1 cellular context compared by ENCODE assay signal in genomic region chr6:8435093-8435844, GRCh38.
TF ChIP-seq lines count a peak whose summit lies in the region.

Gene SLC35B3, minus strand, starts transcription at chr6:8435545.

TF ChIP-seq in K562, 482 proteins besides CTCF, POLR2A, EP300 and RAD21 (continued from another document and continues in another):
- TF ChIP-seq ZNF511 (CRISPR knock-in tag; IDR thresholded peaks at IDR 0.05) (peak; percentile 46; the same call in 1 of the 2 replicates), ASH1L (IDR thresholded peaks at IDR 0.05; ENCODE audit: borderline replicate concordance, low read depth, partially characterized antibody) (no peak), ZNF589 (CRISPR knock-in tag; IDR thresholded peaks at IDR 0.05; ENCODE audit: low read depth) (0 out of 2 replicates have a peak, but pooled peaks have one; percentile 19), NR2C2 (CRISPR knock-in tag; IDR thresholded peaks at IDR 0.05) (no peak), NR2C2 (tag; IDR thresholded peaks at IDR 0.05) (peak; percentile 5; the same call in 1 of the 2 replicates), HDAC8 (tag; IDR thresholded peaks at IDR 0.05) (no peak), HMGXB4 (CRISPR knock-in tag; IDR thresholded peaks at IDR 0.05) (peak; percentile 83), BMI1 (IDR thresholded peaks at IDR 0.05; ENCODE audit: low read length) (no peak), RCOR1 (IDR thresholded peaks at IDR 0.05; ENCODE audit: borderline replicate concordance in 1 of 2, low read depth in 2 of 2, low read length in 2 of 2) (no peak), ZNF699 (CRISPR knock-in tag; IDR thresholded peaks at IDR 0.05; ENCODE audit: insufficient replicate concordance) (no peak), ARID1B (IDR thresholded peaks at IDR 0.05) (no peak), TBP (optimal IDR thresholded peaks at IDR 0.05; ENCODE audit: low read depth, low read length) (peak; percentile 78), SIX5 (IDR thresholded peaks at IDR 0.05; ENCODE audit: borderline replicate concordance in 1 of 2, insufficient read depth in 1 of 2, low read depth in 1 of 2, low read length in 2 of 2) (no peak), HES1 (IDR thresholded peaks at IDR 0.05; ENCODE audit: low read depth) (no peak), ZBTB43 (CRISPR knock-in tag; IDR thresholded peaks at IDR 0.05) (0 out of 2 replicates have a peak, but pooled peaks have one; percentile 31), ZNF316 (IDR thresholded peaks at IDR 0.05) (no peak), FIP1L1 (IDR thresholded peaks at IDR 0.05; ENCODE audit: low read depth, low read length, poor library complexity, severe bottlenecking) (peak; percentile 73), CREB1 (IDR thresholded peaks at IDR 0.05) (peak; percentile 24; the same call in 1 of the 2 replicates), CREB1 (CRISPR knock-in tag; IDR thresholded peaks at IDR 0.05) (no peak), CTBP1 (IDR thresholded peaks at IDR 0.05; ENCODE audit: borderline replicate concordance) (peak; percentile 81; the same call in 1 of the 2 replicates), NR2C1 (IDR thresholded peaks at IDR 0.05) (no peak), NR2C1 (tag; IDR thresholded peaks at IDR 0.05) (0 out of 2 replicates have a peak, but pooled peaks have one; percentile 30), ZNF830 (CRISPR knock-in tag; IDR thresholded peaks at IDR 0.05) (no peak), RREB1 (CRISPR knock-in tag; IDR thresholded peaks at IDR 0.05) (peak; percentile 71), TEAD2 (tag; IDR thresholded peaks at IDR 0.05) (no peak), RBM22 (IDR thresholded peaks at IDR 0.05; ENCODE audit: low read depth, low read length, poor library complexity, severe bottlenecking) (no peak), THAP12 (CRISPR knock-in tag; IDR thresholded peaks at IDR 0.05) (peak; percentile 93), SRSF9 (IDR thresholded peaks at IDR 0.05; ENCODE audit: borderline replicate concordance, low read depth, low read length) (no peak), CBX2 (IDR thresholded peaks at IDR 0.05; ENCODE audit: insufficient read depth, low read length, poor library complexity, severe bottlenecking) (no peak), ID3 (CRISPR knock-in tag; IDR thresholded peaks at IDR 0.05) (no peak), ID3 (tag; IDR thresholded peaks at IDR 0.05) (no peak), E2F8 (IDR thresholded peaks at IDR 0.05; ENCODE audit: low read depth, partially characterized antibody) (peak; percentile 61), POLR2B (IDR thresholded peaks at IDR 0.05; ENCODE audit: low read depth, partially characterized antibody) (peak; percentile 95), E2F4 (CRISPR knock-in tag; IDR thresholded peaks at IDR 0.05; ENCODE audit: low read depth) (no peak), HDAC3 (IDR thresholded peaks at IDR 0.05; ENCODE audit: borderline replicate concordance, partially characterized antibody) (no peak), GATAD2A (IDR thresholded peaks at IDR 0.05) (peak; percentile 14; the same call in 1 of the 2 replicates), NCOR1 (IDR thresholded peaks at IDR 0.05) (no peak), ZNF124 (CRISPR knock-in tag; IDR thresholded peaks at IDR 0.05) (no peak), SRSF3 (IDR thresholded peaks at IDR 0.05; ENCODE audit: insufficient read depth, low read length) (0 out of 2 replicates have a peak, but pooled peaks have one; percentile 69), OTX1 (CRISPR knock-in tag; IDR thresholded peaks at IDR 0.05) (peak; percentile 85; the same call in 1 of the 2 replicates), WHSC1 (IDR thresholded peaks at IDR 0.05; ENCODE audit: low read length) (no peak), ZNF384 (IDR thresholded peaks at IDR 0.05; ENCODE audit: low read depth, low read length) (no peak), DLX4 (CRISPR knock-in tag; IDR thresholded peaks at IDR 0.05) (no peak), ELF4 (CRISPR knock-in tag; IDR thresholded peaks at IDR 0.05) (peak; percentile 97), NR2F6 (CRISPR knock-in tag; IDR thresholded peaks at IDR 0.05) (no peak), ESRRA (IDR thresholded peaks at IDR 0.05; ENCODE audit: borderline replicate concordance, low read depth) (peak; percentile 55; the same call in 1 of the 2 replicates), ZNF408 (CRISPR knock-in tag; IDR thresholded peaks at IDR 0.05; ENCODE audit: low read depth) (no peak), MXD1 (CRISPR knock-in tag; IDR thresholded peaks at IDR 0.05; ENCODE audit: borderline replicate concordance, poor library complexity, severe bottlenecking) (no peak), ETS2 (tag; IDR thresholded peaks at IDR 0.05; ENCODE audit: borderline replicate concordance, poor library complexity, severe bottlenecking) (no peak), NFIX (CRISPR knock-in tag; IDR thresholded peaks at IDR 0.05; ENCODE audit: low read depth) (no peak)
